ENCODE assay signal across 23 cellular contexts in the genomic region with DNA sequence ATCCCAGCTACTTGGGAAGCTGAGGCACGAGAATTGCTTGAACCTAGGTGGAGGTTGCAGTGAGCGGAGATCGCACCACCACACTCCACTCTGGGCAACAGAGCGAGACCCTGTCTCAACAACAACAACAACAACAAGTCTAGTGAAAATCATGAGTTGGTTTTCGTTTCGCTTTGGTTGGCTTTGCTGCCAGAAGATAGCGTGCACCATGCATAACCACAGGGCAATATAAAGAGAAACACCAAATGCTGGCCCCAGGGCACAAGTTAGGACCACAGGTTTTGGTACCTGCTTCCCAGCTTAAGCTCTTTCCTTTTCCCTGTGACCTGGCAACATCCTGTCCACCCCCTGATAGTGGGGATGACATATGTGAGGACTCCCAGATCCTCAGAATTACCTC. TPM values are rescaled to one million over a fixed set of nuclear protein-coding genes. Genes with fewer than 3 reads are reported as not detected.
DNase-seq lines count a peak whose midpoint lies in the region; ATAC-seq, FAIRE-seq and TF ChIP-seq lines count a peak whose summit lies in the region.
"Had no signal": no experiment of that assay in that cellular context is flagged by ENCODE, and none has a peak within 500 bp of the region (broad histone marks: within the 10 kb centered on the region; RNA-seq: fewer than 3 reads in every experiment).

No MANE protein-coding gene starts in this region.

- WGBS in heart left ventricle, 4 donors = 86 to 95% (median 93%) methylated on average over 7 of the region's 7 CpGs

- intact Hi-C loops in heart left ventricle (cut with DNase I) = no loop called here

- no peak overlapping the region for H3K4me3 ChIP-seq in heart left ventricle
- H3K4me3 ChIP-seq: BLaER1, GM12878 had no signal

- H3K36me3 ChIP-seq in heart left ventricle = no peaks in the 10 kb centered on the region
- H3K36me3 ChIP-seq: BE2C, BLaER1 had no signal

- TF ChIP-seq CTCF in heart left ventricle (IDR thresholded peaks at IDR 0.05) = no peak

- peak; percentile 69 for ATAC-seq in HG03520 (IDR thresholded peaks at IDR 0.05; ENCODE audit: unreplicated experiment)
- ATAC-seq in GM19035 (IDR thresholded peaks at IDR 0.05; ENCODE audit: unreplicated experiment) = no peak
- ATAC-seq in heart left ventricle = no peak
- ATAC-seq: GM12878 had no signal

- peak; percentile 24 for FAIRE-seq in GM12892 (lab: Jason Lieb, UNC)
- FAIRE-seq: A204.1, GM12878 had no signal

- H3K27me3 ChIP-seq in heart left ventricle = peaks cover 0 to 6% (median 0%) of the 10 kb centered on the region in 9 donors
- H3K27me3 ChIP-seq: BE2C, BLaER1 had no signal

- no peak for DNase-seq in GM12892 (ENCODE audit: insufficient read length)
- peak; percentile 1 for DNase-seq in OCI-M1 (lab: John Stamatoyannopoulos, UW)
- no peak for DNase-seq in heart left ventricle
- DNase-seq: 8988T; ACHN; BE2C; C1 segment of cervical spinal cord; CD4-positive, alpha-beta memory T cell; CD4-positive, CD25-positive, alpha-beta regulatory T cell; CD8-positive, alpha-beta memory T cell; COR-L47; DMS 273 treated with DMSO at 0.1 percent for 48 hours; DMS153; DMS53; DMS79; DND-41; EL; GDM1 had no signal

- H3K27ac ChIP-seq in heart left ventricle = no peak overlapping the region
- H3K27ac ChIP-seq: BLaER1 had no signal

- no peaks in the 10 kb centered on the region for H3K9me3 ChIP-seq in heart left ventricle
- H3K9me3 ChIP-seq: BE2C, BLaER1 had no signal

- H3K4me1 ChIP-seq in heart left ventricle = no peaks in the 10 kb centered on the region
- H3K4me1 ChIP-seq: BE2C, BLaER1 had no signal

- TF ChIP-seq POLR2A in GM12892 (IDR thresholded peaks at IDR 0.05; ENCODE audit: low read depth, low read length) (no peak), heart left ventricle (IDR thresholded peaks at IDR 0.05) (no peak)

RNA-seq across cellular contexts. Expression of a gene that starts 21.5 kb away (rescaled TPM):
- 51.6 TPM for polyA plus RNA-seq in GM12892 (2012; ENCODE audit: missing spikeins)
- 10 to 100 TPM in 5 of 9 donors, 1 to 10 TPM in 4; 2.6 to 27.8 (median 10.4) TPM for total RNA-seq in heart left ventricle
- polyA plus RNA-seq in heart left ventricle = 10 to 100 TPM in 1 of 2 donors, 1 to 10 TPM in 1; 5.6 to 14.7 TPM
